30 cellular contexts compared by ENCODE assay signal in the genomic region with DNA sequence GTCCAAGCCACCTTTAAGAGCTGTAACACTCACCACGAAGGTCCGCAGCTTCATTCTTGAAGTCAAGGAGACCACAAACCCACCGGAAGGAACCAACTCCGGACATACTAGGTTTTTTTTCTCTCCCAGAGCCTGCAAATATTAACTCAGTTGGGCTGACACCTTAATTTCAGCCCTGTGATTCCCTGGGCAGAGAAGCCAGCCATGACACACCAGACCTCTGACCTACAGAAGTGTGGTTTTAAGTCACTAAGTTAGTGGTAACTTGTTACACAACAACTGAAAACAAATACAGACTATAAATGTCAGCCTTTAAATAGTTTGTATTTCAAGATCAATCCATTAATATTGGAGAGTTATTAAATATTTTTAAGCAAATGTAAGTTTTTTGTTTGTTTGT.
DNase-seq lines count a peak whose midpoint lies in the region; ATAC-seq, FAIRE-seq and TF ChIP-seq lines count a peak whose summit lies in the region.
"Had no signal": no experiment of that assay in that cellular context is flagged by ENCODE, and none has a peak within 500 bp of the region (broad histone marks: within the 10 kb centered on the region; RNA-seq: fewer than 3 reads in every experiment).

No MANE protein-coding gene starts in this region.

- intact Hi-C loops in mucosa of descending colon (cut with DNase I, micrococcal nuclease), result no loop called here

- CTCF ChIA-PET in T-cell (lab: Charles Lee), result no interaction called here

- peaks cover 14% of the 10 kb centered on the region for H3K9me3 ChIP-seq in mucosa of descending colon
- H3K9me3 ChIP-seq: BE2C had no signal

- no peaks in the 10 kb centered on the region for H3K36me3 ChIP-seq in mucosa of descending colon (ENCODE audit: low read depth)
- H3K36me3 ChIP-seq: BE2C, BLaER1 had no signal

- H3K27me3 Mint-ChIP-seq in T-cell, result no peaks in the 10 kb centered on the region
- H3K27me3 Mint-ChIP-seq in osteocyte (ENCODE audit: unreplicated experiment), result no peaks in the 10 kb centered on the region
- H3K27me3 Mint-ChIP-seq: CD4-positive, alpha-beta memory T cell; CD4-positive, CD25-positive, alpha-beta regulatory T cell; CD8-positive, alpha-beta memory T cell had no signal

- no peaks in the 10 kb centered on the region for H3K4me1 Mint-ChIP-seq in T-cell
- no peaks in the 10 kb centered on the region for H3K4me1 Mint-ChIP-seq in osteocyte (ENCODE audit: unreplicated experiment)
- H3K4me1 Mint-ChIP-seq: CD14-positive monocyte; CD4-positive, alpha-beta memory T cell; CD4-positive, CD25-positive, alpha-beta regulatory T cell; CD8-positive, alpha-beta memory T cell had no signal

- POLR2A ChIA-PET in T-cell (lab: Charles Lee), result no interaction called here

- H3K4me3 ChIP-seq in mucosa of descending colon, result no peak overlapping the region
- H3K4me3 ChIP-seq: BLaER1, GM12878 had no signal

- H3K4me1 ChIP-seq in mucosa of descending colon (ENCODE audit: low read depth), result no peaks in the 10 kb centered on the region
- H3K4me1 ChIP-seq: BE2C, BLaER1 had no signal

- H3K9me3 Mint-ChIP-seq in T-cell, result peaks cover 21 to 42% (median 31%) of the 10 kb centered on the region in 3 donors
- peaks cover 37% of the 10 kb centered on the region for H3K9me3 Mint-ChIP-seq in osteocyte (ENCODE audit: unreplicated experiment)

- no peak overlapping the region for H3K4me3 Mint-ChIP-seq in T-cell
- H3K4me3 Mint-ChIP-seq in osteocyte (ENCODE audit: unreplicated experiment), result no peak overlapping the region
- H3K4me3 Mint-ChIP-seq: CD14-positive monocyte; CD4-positive, alpha-beta memory T cell; CD4-positive, CD25-positive, alpha-beta regulatory T cell; CD8-positive, alpha-beta memory T cell had no signal

- no peak for ATAC-seq in mucosa of descending colon
- no peak for ATAC-seq in T-cell (replicated peaks in 1 of 4)
- ATAC-seq: GM12878 had no signal

- DNase-seq in HT1080 (ENCODE audit: low read depth), result peak; percentile 3
- peak; percentile 25 for DNase-seq in RCC 7860 (ENCODE audit: low spot score)
- peak; percentile 42 for DNase-seq in glomerular visceral epithelial cell (ENCODE audit: extremely low spot score)
- peak; percentile 79 for DNase-seq in renal cortical epithelial cell (ENCODE audit: low read depth)
- DNase-seq in mucosa of descending colon, result no peak
- DNase-seq in stimulated activated CD4-positive, alpha-beta T cell treated with anti-CD3 and anti-CD28 coated beads, Interleukin-1b, Interleukin-23, amount 100 ng/mL, for 48 hours, result no peak
- DNase-seq in T-cell, result no peak
- DNase-seq in osteocyte (ENCODE audit: extremely low spot score, unreplicated experiment), result no peak
- DNase-seq: 8988T; ACHN; BE2C; C1 segment of cervical spinal cord; CD4-positive, alpha-beta memory T cell; CD4-positive, CD25-positive, alpha-beta regulatory T cell; CD8-positive, alpha-beta memory T cell; COR-L47; DMS 273 treated with DMSO at 0.1 percent for 48 hours; DMS153; DMS53; DMS79; DND-41; EL; GDM1 had no signal

- no peak overlapping the region for H3K27ac Mint-ChIP-seq in T-cell
- no peak overlapping the region for H3K27ac Mint-ChIP-seq in osteocyte (ENCODE audit: unreplicated experiment)
- H3K27ac Mint-ChIP-seq: CD14-positive monocyte; CD4-positive, alpha-beta memory T cell; CD4-positive, CD25-positive, alpha-beta regulatory T cell; CD8-positive, alpha-beta memory T cell had no signal

- FAIRE-seq in RCC 7860 (lab: Jason Lieb, UNC), result peak; percentile 67
- FAIRE-seq: A204.1, GM12878, GM12892, GM18507, GM19239 had no signal

- no peak for TF ChIP-seq CTCF in mucosa of descending colon (IDR thresholded peaks at IDR 0.05)
- TF ChIP-seq CTCF in osteocyte (IDR thresholded peaks at IDR 0.05), result no peak

- H3K36me3 Mint-ChIP-seq in T-cell, result no peaks in the 10 kb centered on the region
- H3K36me3 Mint-ChIP-seq in osteocyte (ENCODE audit: unreplicated experiment), result no peaks in the 10 kb centered on the region
- H3K36me3 Mint-ChIP-seq: CD14-positive monocyte; CD4-positive, alpha-beta memory T cell; CD4-positive, CD25-positive, alpha-beta regulatory T cell; CD8-positive, alpha-beta memory T cell had no signal

Comparison
In these comparisons a context has a peak if more than half of its experiments do, and no peak if none do; other contexts are left out.
1. DNase-seq: peak in HT1080 (single experiment), RCC 7860 (single experiment), glomerular visceral epithelial cell (single experiment) and renal cortical epithelial cell (single experiment); none in mucosa of descending colon (0 of 3), stimulated activated CD4-positive, alpha-beta T cell treated with anti-CD3 and anti-CD28 coated beads, Interleukin-1b, Interleukin-23, amount 100 ng/mL, for 48 hours (single experiment), T-cell (0 of 34) and osteocyte (single experiment).